Comparison of ENCODE assay signal across 8 cellular contexts in the genomic region with DNA sequence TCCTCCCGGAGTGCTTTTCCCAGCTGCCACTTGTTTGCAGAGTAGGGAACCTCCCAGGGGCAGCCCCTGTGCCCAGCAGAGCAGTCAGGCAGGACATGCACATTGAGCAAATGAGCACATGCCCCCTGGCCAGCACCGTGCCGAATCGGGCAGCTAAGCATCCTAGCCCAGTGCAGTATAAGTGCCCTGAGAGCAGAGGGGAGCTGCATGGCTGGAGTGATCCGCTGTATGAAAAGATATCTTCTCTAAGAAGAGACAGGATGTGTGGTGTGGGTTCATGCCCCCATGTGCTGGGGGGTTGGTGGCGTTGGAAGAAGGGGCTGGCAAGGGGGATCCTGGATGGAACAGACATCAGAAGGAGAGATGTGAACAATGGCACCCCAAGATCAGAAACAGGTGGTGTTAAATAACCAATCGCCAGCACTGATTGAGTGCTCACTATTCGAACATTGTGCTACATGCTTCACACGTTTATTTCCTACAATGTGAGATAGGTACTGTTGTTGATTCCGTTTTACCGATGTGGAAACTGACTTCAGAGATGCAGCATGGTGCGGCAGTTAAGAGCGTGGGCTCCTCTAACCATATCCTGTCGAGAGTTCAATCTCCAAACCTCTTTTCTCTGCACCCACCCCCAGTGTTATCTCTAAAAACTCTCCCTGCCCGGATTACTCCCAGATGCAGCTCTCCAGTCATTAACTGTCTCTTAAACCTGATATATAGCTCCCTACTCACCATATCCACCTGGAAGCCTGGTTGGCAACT. TPM values are rescaled to one million over a fixed set of nuclear protein-coding genes. Genes with fewer than 3 reads are reported as not detected.
A peak's percentile ranks its signal among the peaks of the same experiment; 100 is the strongest.
DNase-seq lines count a peak whose midpoint lies in the region; ATAC-seq and TF ChIP-seq lines count a peak whose summit lies in the region.

No MANE protein-coding gene starts in this region.

- TF ChIP-seq CTCF in DND-41 (IDR thresholded peaks at IDR 0.05; ENCODE audit: borderline replicate concordance, extremely low read depth, low read length, poor library complexity, severe bottlenecking) (no peak), Peyer's patch (IDR thresholded peaks at IDR 0.05) (no peak), coronary artery (IDR thresholded peaks at IDR 0.05) (no peak), psoas muscle (IDR thresholded peaks at IDR 0.05) (no peak)

- peaks cover 22% of the 10 kb centered on the region for H4K20me1 ChIP-seq in DND-41 (ENCODE audit: insufficient read depth, low read length)

- H3K4me3 ChIP-seq in DND-41 (ENCODE audit: low read depth in 1 of 2, low read length in 2 of 2): peak overlapping the region; percentile 28 to 68
- peak overlapping the region; percentile 47 to 68 (median 58) for H3K4me3 ChIP-seq in Peyer's patch
- H3K4me3 ChIP-seq in coronary artery: peak overlapping the region; percentile 78
- H3K4me3 ChIP-seq in psoas muscle: peak overlapping the region; percentile 75

- H3K4me1 ChIP-seq in DND-41 (ENCODE audit: insufficient read depth, low read length): peaks cover 44% of the 10 kb centered on the region
- peaks cover 0 to 34% (median 17%) of the 10 kb centered on the region in 4 donors for H3K4me1 ChIP-seq in Peyer's patch
- H3K4me1 ChIP-seq in psoas muscle: peaks cover 11% of the 10 kb centered on the region

- peak; percentile 46 for ATAC-seq in DND-41 (ENCODE audit: insufficient read depth, low read depth)
- ATAC-seq in psoas muscle: no peak
- ATAC-seq in GM21515 (IDR thresholded peaks at IDR 0.05; ENCODE audit: unreplicated experiment): no peak
- no peak for ATAC-seq in HG02759 (IDR thresholded peaks at IDR 0.05; ENCODE audit: unreplicated experiment)

- peak overlapping the region; percentile 28 for H2AFZ ChIP-seq in DND-41 (ENCODE audit: low read depth, low read length)

- peak overlapping the region; percentile 76 for H3K4me2 ChIP-seq in DND-41 (ENCODE audit: insufficient read depth, low read length)

- H3K9me3 ChIP-seq in DND-41 (ENCODE audit: insufficient read depth, low read length, severe bottlenecking): no peaks in the 10 kb centered on the region
- no peaks in the 10 kb centered on the region for H3K9me3 ChIP-seq in Peyer's patch
- H3K9me3 ChIP-seq in psoas muscle: no peaks in the 10 kb centered on the region

- no peak for TF ChIP-seq POLR2A in Peyer's patch (IDR thresholded peaks at IDR 0.05)

- H3K27ac ChIP-seq in DND-41 (ENCODE audit: low read length) (peak overlapping the region; percentile 99), Peyer's patch (peak overlapping the region; percentile 83 to 88 (median 85)), coronary artery (peak overlapping the region in 1 of 2 donors; percentile 91), psoas muscle (peak overlapping the region; percentile 5)

- intact Hi-C loops in psoas muscle (cut with DNase I): no loop called here

- WGBS in psoas muscle, 3 donors: 75 to 84% (median 80%) methylated on average over 15 of the region's 15 CpGs

- peaks cover 46% of the 10 kb centered on the region for H3K79me2 ChIP-seq in DND-41 (ENCODE audit: insufficient read depth, low read length)

- H3K9ac ChIP-seq in DND-41 (ENCODE audit: low read depth, low read length): peak overlapping the region; percentile 95

- DNase-seq in DND-41 (peak; percentile 75), Peyer's patch (peak; percentile 12 to 56 (median 46)), coronary artery (ENCODE audit: low spot score) (peak; percentile 73), psoas muscle (no peak), NCI-H1436 treated with DMSO at 0.1 percent for 48 hours (lab: John Stamatoyannopoulos, UW) (no peak), AG20443 (ENCODE audit: low spot score) (no peak)

- H3K36me3 ChIP-seq in DND-41 (ENCODE audit: insufficient read depth, low read length): peaks cover 40% of the 10 kb centered on the region
- peaks cover 0 to 15% (median 0%) of the 10 kb centered on the region in 3 donors for H3K36me3 ChIP-seq in Peyer's patch
- peaks cover 0 to 24% of the 10 kb centered on the region in 2 donors for H3K36me3 ChIP-seq in psoas muscle (ENCODE audit: insufficient read depth in 1 of 2, low read depth in 1 of 2)

- H3K27me3 ChIP-seq in DND-41 (ENCODE audit: insufficient read depth, low read length, poor library complexity): no peaks in the 10 kb centered on the region
- no peaks in the 10 kb centered on the region for H3K27me3 ChIP-seq in Peyer's patch
- no peaks in the 10 kb centered on the region for H3K27me3 ChIP-seq in psoas muscle (ENCODE audit: insufficient read depth in 3 of 3, low read length in 2 of 3)

RNA-seq across cellular contexts. Expression of a gene that starts 1.3 kb away (rescaled TPM):
- total RNA-seq in Peyer's patch (10 to 100 TPM; 39.9 to 75.9 (median 58.4) TPM), psoas muscle (10 to 100 TPM; 25.3 to 42.7 (median 29.9) TPM)
- polyA plus RNA-seq in psoas muscle: 10 to 100 TPM; 57.4 to 71.5 (median 57.7) TPM

RNA-seq across cellular contexts. Expression of a gene that starts 15.0 kb away (rescaled TPM):
- 100 to 1,000 TPM in 1 of 4 donors, 10 to 100 TPM in 3; 80.0 to 126 (median 86.1) TPM for total RNA-seq in Peyer's patch
- total RNA-seq in psoas muscle: 10 to 100 TPM; 57.1 to 83.2 (median 66.2) TPM
- polyA plus RNA-seq in psoas muscle: 100 to 1,000 TPM in 1 of 3 donors, 10 to 100 TPM in 2; 81.7 to 121 (median 87.8) TPM

RNA-seq across cellular contexts. Expression of a gene that starts 21.1 kb away (rescaled TPM):
- total RNA-seq in Peyer's patch (100 to 1,000 TPM in 3 of 4 donors, 10 to 100 TPM in 1; 94.4 to 126 (median 109) TPM), psoas muscle (10 to 100 TPM in 2 of 4 donors, 1 to 10 TPM in 2; 6.7 to 16.1 (median 9.6) TPM)
- polyA plus RNA-seq in psoas muscle: 10 to 100 TPM in 1 of 3 donors, 1 to 10 TPM in 2; 2.3 to 11.3 (median 5.1) TPM

RNA-seq across cellular contexts. Expression of a gene that starts 23.9 kb away (rescaled TPM):
- total RNA-seq in Peyer's patch: 10 to 100 TPM; 60.4 to 97.7 (median 77.2) TPM
- 10 to 100 TPM; 16.3 to 18.5 (median 18.1) TPM for total RNA-seq in psoas muscle
- 10 to 100 TPM; 31.9 to 72.3 (median 48.0) TPM for polyA plus RNA-seq in psoas muscle

RNA-seq across cellular contexts. Expression of a gene that starts 28.9 kb away (rescaled TPM):
- total RNA-seq in Peyer's patch (1 to 10 TPM in 1 of 4 donors, under 1 TPM in 2, not detected in 1; 0.85 to 3.3 (median 0.94) TPM), psoas muscle (1 to 10 TPM in 3 of 4 donors, under 1 TPM in 1; 0.93 to 1.9 (median 1.5) TPM)
- under 1 TPM; 0.35 to 0.89 (median 0.61) TPM for polyA plus RNA-seq in psoas muscle

Comparison
In these comparisons a context has a peak if more than half of its experiments do, and no peak if none do; other contexts are left out.
1. DNase-seq: peak in DND-41 (single experiment), Peyer's patch (3 of 3) and coronary artery (single experiment); none in psoas muscle (0 of 2), NCI-H1436 treated with DMSO at 0.1 percent for 48 hours (single experiment) and AG20443 (single experiment).
2. RNA of a gene that starts 21.1 kb away (total RNA-seq): 94.4 to 126 TPM in Peyer's patch; 6.7 to 16.1 TPM in psoas muscle; every median in the first group is over 4 times any median in the second.
3. Peak in every context shown above with its lines, with median percentiles within 50 percentile points of each other: H3K4me3 ChIP-seq.